ENCODE assay signal across 23 cellular contexts in genomic region chr19:1999856-2000515, GRCh38.
"Had no signal": no experiment of that assay in that cellular context is flagged by ENCODE, and none has a peak within 500 bp of the region (broad histone marks: within the 10 kb centered on the region; RNA-seq: fewer than 3 reads in every experiment).

No MANE protein-coding gene starts in this region.

- H3K27ac Mint-ChIP-seq: activated CD8-positive, alpha-beta T cell treated with anti-CD3 and anti-CD28 coated beads, Interleukin-2, amount 10 ng/mL, durations not matched to agents 7 days and 5 days; activated T-helper 2 cell treated with anti-CD3 and anti-CD28 coated beads, Interferon-gamma antibody, Interleukin-2, Interleukin-4, amounts not matched to agents 10 μg/mL and 5 μg/mL and 100 μg/mL, durations not matched to agents 14 hours and 24 hours and 36 hours; mesothelial cell of epicardium had no signal

- H3K9me3 ChIP-seq: adrenal gland, ascending aorta, pancreas, psoas muscle, stomach, suprapubic skin, tibial nerve had no signal

- DNase-seq: activated CD4-positive, alpha-beta T cell treated with anti-CD3 and anti-CD28 coated beads, Interleukin-2, amount 50 U/mL, for 1 hour; activated CD8-positive, alpha-beta T cell treated with anti-CD3 and anti-CD28 coated beads, Interleukin-2, amount 10 ng/mL, durations not matched to agents 7 days and 5 days; activated naive CD4-positive, alpha-beta T cell; activated T-cell treated with anti-CD3 and anti-CD28 coated beads, Interleukin-2, amount 50 U/mL, for 1 hour; adrenal gland; brain microvascular endothelial cell; effector memory CD4-positive, alpha-beta T cell; foreskin keratinocyte; hippocampal formation; left ventricle myocardium superior; mammary epithelial cell; naive thymus-derived CD8-positive, alpha-beta T cell; pancreas; psoas muscle; stimulated activated CD4-positive, alpha-beta T cell treated with anti-CD3 and anti-CD28 coated beads, Interleukin-1b, Interleukin-23, amount 100 ng/mL, for 48 hours; stomach had no signal

- H3K4me3 ChIP-seq: adrenal gland, ascending aorta, pancreas, psoas muscle, stomach, suprapubic skin, tibial nerve had no signal

- H3K27me3 Mint-ChIP-seq: activated naive CD8-positive, alpha-beta T cell; naive thymus-derived CD8-positive, alpha-beta T cell had no signal

- H3K27ac ChIP-seq: adrenal gland, ascending aorta, brain microvascular endothelial cell, foreskin keratinocyte, pancreas, psoas muscle, stomach, suprapubic skin, tibial nerve had no signal

- ATAC-seq: activated CD4-positive, CD25-positive, alpha-beta regulatory T cell treated with anti-CD3 and anti-CD28 coated beads, Interleukin-2, amount 50 U/mL, for 24 hours; foreskin keratinocyte; left ventricle myocardium superior had no signal

- H3K27me3 ChIP-seq: adrenal gland, ascending aorta, brain microvascular endothelial cell, foreskin keratinocyte, pancreas, stomach, suprapubic skin, tibial nerve had no signal

- H3K9me3 Mint-ChIP-seq: activated T-helper 2 cell treated with anti-CD3 and anti-CD28 coated beads, Interferon-gamma antibody, Interleukin-2, Interleukin-4, amounts not matched to agents 10 μg/mL and 5 μg/mL and 100 μg/mL, durations not matched to agents 14 hours and 24 hours and 36 hours; mesothelial cell of epicardium; naive thymus-derived CD8-positive, alpha-beta T cell had no signal

- H3K4me3 Mint-ChIP-seq: activated CD8-positive, alpha-beta T cell treated with anti-CD3 and anti-CD28 coated beads, Interleukin-2, amount 10 ng/mL, durations not matched to agents 7 days and 5 days; mesothelial cell of epicardium had no signal

- H3K4me1 ChIP-seq: adrenal gland, ascending aorta, foreskin keratinocyte, pancreas, psoas muscle, stomach, suprapubic skin, tibial nerve had no signal
